In the genomic region with DNA sequence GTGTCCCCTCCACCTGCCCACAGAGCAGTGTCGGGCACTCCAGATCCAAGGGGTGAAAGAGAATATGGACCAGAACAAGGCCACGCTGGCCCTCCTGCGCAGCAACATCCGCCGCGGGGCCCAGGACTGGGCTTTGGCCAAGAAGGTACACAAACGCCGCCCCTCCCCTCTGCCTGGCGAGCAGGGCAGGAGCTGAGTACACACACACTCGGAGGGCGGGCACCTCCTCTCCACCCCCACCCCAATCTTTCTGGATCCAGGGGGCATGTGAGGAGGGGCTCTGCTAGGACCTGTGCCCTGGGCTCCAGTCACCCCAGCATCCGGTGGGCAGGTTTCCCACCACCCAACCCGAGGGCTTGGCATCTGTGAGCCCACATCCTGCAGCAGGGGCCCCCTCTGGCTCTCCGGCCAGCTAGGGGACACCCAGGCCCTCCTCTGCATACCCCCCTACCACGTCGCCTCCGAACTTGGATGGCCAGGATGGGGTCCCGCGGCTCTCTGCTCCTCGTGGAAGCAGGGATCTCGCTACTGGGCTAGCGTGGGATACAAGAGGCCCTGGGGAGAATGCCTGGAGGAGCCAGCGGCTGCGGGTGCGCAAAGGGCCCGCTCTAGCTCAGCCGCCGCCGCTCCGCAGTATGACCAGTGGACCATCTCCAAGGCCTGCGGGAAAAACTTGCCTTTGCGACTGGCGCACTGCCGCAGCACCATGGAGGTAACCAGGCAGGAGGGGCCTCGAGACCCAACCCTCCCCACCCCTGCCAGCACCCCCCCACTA, we compare ENCODE assay signal across 9 cellular contexts. TPM values are rescaled to one million over a fixed set of nuclear protein-coding genes. Genes with fewer than 3 reads are reported as not detected.
DNase-seq lines count a peak whose midpoint lies in the region; ATAC-seq and TF ChIP-seq lines count a peak whose summit lies in the region.
"Had no signal": no experiment of that assay in that cellular context is flagged by ENCODE, and none has a peak within 500 bp of the region (broad histone marks: within the 10 kb centered on the region; RNA-seq: fewer than 3 reads in every experiment).

No MANE protein-coding gene starts in this region.

- H3K4me2 ChIP-seq in Karpas-422 (ENCODE audit: low read depth, low read length, poor library complexity, severe bottlenecking): peak overlapping the region; percentile 63

- peak overlapping the region; percentile 42 for H3K9ac ChIP-seq in Karpas-422 (ENCODE audit: low read length)

- H3K27ac Mint-ChIP-seq in brain (no peak overlapping the region), naive B cell (peak overlapping the region in 4 of 6 donors; percentile 20 to 74 (median 40))

- H3K36me3 Mint-ChIP-seq in brain: no peaks in the 10 kb centered on the region
- no peaks in the 10 kb centered on the region for H3K36me3 Mint-ChIP-seq in naive B cell

- TF ChIP-seq CTCF in brain (conservative IDR thresholded peaks at IDR 0.05): no peak

- ATAC-seq in naive B cell (ENCODE audit: low read depth in 2 of 2) (no peak), GM21526 (IDR thresholded peaks at IDR 0.05; ENCODE audit: low FRiP score, unreplicated experiment) (no peak)

- H3K4me1 ChIP-seq in Karpas-422 (ENCODE audit: low read length): peaks cover 51% of the 10 kb centered on the region

- H3K4me3 Mint-ChIP-seq in brain (peak overlapping the region in 3 of 5 experiments; percentile 76 to 96 (median 94)), naive B cell (peak overlapping the region in 7 of 8 donors; percentile 72 to 92 (median 82))

- no peaks in the 10 kb centered on the region for H3K27me3 ChIP-seq in Karpas-422 (ENCODE audit: low read length)

- DNase-seq in COLO668 (lab: John Stamatoyannopoulos, UW; ENCODE audit: unreplicated experiment): peak; percentile 80
- peak; percentile 48 for DNase-seq in Karpas-422
- no peak for DNase-seq in naive B cell
- DNase-seq in inferior parietal cortex (ENCODE audit: extremely low spot score): no peak
- no peak for DNase-seq in hepatic stellate cell (ENCODE audit: low spot score)
- DNase-seq in activated CD4-positive, CD25-positive, alpha-beta regulatory T cell treated with anti-CD3 and anti-CD28 coated beads, Interleukin-2, amount 50 U/mL, for 72 hours: no peak

- H3K36me3 ChIP-seq in Karpas-422 (ENCODE audit: insufficient read depth, low read length): no peaks in the 10 kb centered on the region
- H3K36me3 ChIP-seq: MG63 had no signal

- no peak overlapping the region for H2AFZ ChIP-seq in Karpas-422 (ENCODE audit: low read length)

- H3K9me3 ChIP-seq in Karpas-422 (ENCODE audit: low read length): no peaks in the 10 kb centered on the region
- H3K9me3 ChIP-seq: MG63 had no signal

- H3K4me3 ChIP-seq in Karpas-422 (ENCODE audit: low read length): peak overlapping the region; percentile 43
- H3K4me3 ChIP-seq: MG63 had no signal

- H3K9me2 ChIP-seq in Karpas-422 (replicated peaks; ENCODE audit: insufficient read depth, low read length): no peaks in the 10 kb centered on the region

- H4K20me1 ChIP-seq in Karpas-422 (ENCODE audit: insufficient read depth, low read depth, low read length): 0 out of 2 replicates have a peak, but pooled peaks cover 8% of the 10 kb centered on the region

- H3K4me1 Mint-ChIP-seq in brain (peaks cover 39% of the 10 kb centered on the region), naive B cell (peaks cover 15 to 29% (median 17%) of the 10 kb centered on the region in 3 donors)

- H3K79me2 ChIP-seq in Karpas-422 (ENCODE audit: low read length): no peaks in the 10 kb centered on the region

- H3K27me3 Mint-ChIP-seq in brain: peaks cover 6% of the 10 kb centered on the region
- no peaks in the 10 kb centered on the region for H3K27me3 Mint-ChIP-seq in naive B cell

- H3K27ac ChIP-seq in Karpas-422 (ENCODE audit: low read length): no peak overlapping the region

- H3K9me3 Mint-ChIP-seq in brain (no peaks in the 10 kb centered on the region), naive B cell (no peaks in the 10 kb centered on the region)

RNA-seq across cellular contexts. Expression of a gene that starts 3.1 kb away (rescaled TPM):
- total RNA-seq in Karpas-422 (2014; rRNA removed; shearing (Covaris generic); ENCODE audit: low replicate concordance): 1.6 TPM in 1 of 2 replicates, not detected in the other
- polyA plus RNA-seq in brain (ENCODE audit: insufficient read depth, low read depth, low replicate concordance): 4.8 TPM
- polyA plus RNA-seq in naive B cell (ENCODE audit: low read depth in 6 of 6): 1 to 10 TPM in 1 of 6 donors, under 1 TPM in 1, not detected in 4; 0.24 to 1.7 TPM

RNA-seq across cellular contexts. Expression of a gene that starts 8.1 kb away (rescaled TPM):
- total RNA-seq in Karpas-422 (2014; rRNA removed; shearing (Covaris generic); ENCODE audit: low replicate concordance): 20.5 and 61.8 TPM in 2 replicates
- polyA plus RNA-seq in brain (ENCODE audit: insufficient read depth, low read depth, low replicate concordance) (182 TPM), naive B cell (ENCODE audit: low read depth in 6 of 6) (10 to 100 TPM; 29.3 to 47.7 (median 35.7) TPM)

RNA-seq across cellular contexts. Expression of a gene that starts 8.5 kb away (rescaled TPM):
- 43.1 and 78.1 TPM in 2 replicates for total RNA-seq in Karpas-422 (2014; rRNA removed; shearing (Covaris generic); ENCODE audit: low replicate concordance)
- 170 TPM for polyA plus RNA-seq in brain (ENCODE audit: insufficient read depth, low read depth, low replicate concordance)
- polyA plus RNA-seq in naive B cell (ENCODE audit: low read depth in 6 of 6): 10 to 100 TPM in 3 of 6 donors, 1 to 10 TPM in 3; 3.8 to 16.8 (median 9.7) TPM

RNA-seq across cellular contexts. Expression of a gene that starts 34.9 kb away (rescaled TPM):
- total RNA-seq in Karpas-422 (2014; rRNA removed; shearing (Covaris generic); ENCODE audit: low replicate concordance): not detected in 2 replicates
- polyA plus RNA-seq in brain (ENCODE audit: insufficient read depth, low read depth, low replicate concordance): 32.6 TPM
- under 1 TPM in 1 of 6 donors, not detected in 5; 0.09 TPM for polyA plus RNA-seq in naive B cell (ENCODE audit: low read depth in 6 of 6)

RNA-seq across cellular contexts. Expression of a gene that starts 41.2 kb away (rescaled TPM):
- total RNA-seq in Karpas-422 (2014; rRNA removed; shearing (Covaris generic); ENCODE audit: low replicate concordance): not detected in 2 replicates
- polyA plus RNA-seq in brain (ENCODE audit: insufficient read depth, low read depth, low replicate concordance) (0.34 TPM), naive B cell (ENCODE audit: low read depth in 6 of 6) (10 to 100 TPM in 2 of 6 donors, under 1 TPM in 3, not detected in 1; 0.39 to 69.1 (median 0.73) TPM)

Comparison
In these comparisons a context has a peak if more than half of its experiments do, and no peak if none do; other contexts are left out.
1. DNase-seq: peak in COLO668 (single experiment) and Karpas-422 (single experiment); none in naive B cell (single experiment), inferior parietal cortex (single experiment), hepatic stellate cell (single experiment) and activated CD4-positive, CD25-positive, alpha-beta regulatory T cell treated with anti-CD3 and anti-CD28 coated beads, Interleukin-2, amount 50 U/mL, for 72 hours (single experiment).
2. H3K27ac Mint-ChIP-seq: peak in naive B cell (4 of 6); none in brain (0 of 5).